In the genomic region with DNA sequence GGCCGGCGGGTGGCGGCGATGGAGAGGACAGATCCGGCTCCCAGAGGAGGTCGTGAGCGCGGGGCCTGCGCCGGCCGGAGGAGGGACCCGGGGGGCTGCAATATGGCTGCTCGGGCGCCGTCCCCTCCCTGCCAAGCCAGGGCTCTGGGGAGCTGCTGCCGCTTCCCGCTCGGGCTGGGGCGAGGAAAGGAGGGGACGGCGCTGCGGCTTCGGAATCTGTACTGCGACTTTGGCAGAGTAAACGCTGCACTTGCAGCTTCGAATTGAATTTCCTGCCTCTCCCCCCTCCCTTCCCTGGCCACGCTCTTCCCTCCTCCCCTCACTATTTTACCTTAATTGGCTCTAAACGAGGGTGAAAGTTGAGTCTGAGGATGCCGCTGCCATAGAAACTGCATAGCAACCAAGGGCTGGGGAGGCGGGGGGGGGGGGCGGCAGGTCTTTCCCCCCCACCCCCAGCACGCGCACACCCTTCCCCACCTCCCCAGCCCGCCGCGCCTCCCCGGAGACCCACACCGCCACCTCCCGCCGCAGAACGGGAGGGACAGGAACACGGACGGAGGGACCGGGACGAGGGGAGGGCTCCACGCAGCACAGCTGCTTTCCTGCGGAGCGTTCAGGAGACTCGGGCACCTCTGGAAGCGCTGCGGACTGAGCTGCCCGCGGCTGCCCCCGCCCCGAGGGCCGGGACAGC, we compare ENCODE assay signal across 8 cellular contexts.
DNase-seq lines count a peak whose midpoint lies in the region; ATAC-seq, FAIRE-seq and TF ChIP-seq lines count a peak whose summit lies in the region.

No MANE protein-coding gene starts in this region.

- H3K9me3 ChIP-seq in duodenal mucosa (ENCODE audit: control insufficient read depth in 1 of 2, low read length in 2 of 2): no peaks in the 10 kb centered on the region
- H3K9me3 ChIP-seq in mesenchymal stem cell (ENCODE audit: control insufficient read depth, low read length): peaks cover 4% of the 10 kb centered on the region

- peaks cover 16 to 22% of the 10 kb centered on the region in 2 donors for H3K27me3 ChIP-seq in duodenal mucosa (ENCODE audit: control insufficient read depth in 1 of 2, insufficient read depth in 2 of 2, low read length in 2 of 2)
- peaks cover 44 to 68% of the 10 kb centered on the region in 2 experiments for H3K27me3 ChIP-seq in mesenchymal stem cell (ENCODE audit: control insufficient read depth in 1 of 2, insufficient read depth in 1 of 2, low read length in 2 of 2)

- no peaks in the 10 kb centered on the region for H3K79me1 ChIP-seq in mesenchymal stem cell (replicated peaks; ENCODE audit: low read length, poor library complexity, severe bottlenecking)

- WGBS in mesenchymal stem cell: under 1% methylated on average over 33 of the region's 56 CpGs

- H3K23ac ChIP-seq in mesenchymal stem cell (ENCODE audit: low read length in 2 of 2): no peak overlapping the region

- peak overlapping the region; percentile 36 for H2AFZ ChIP-seq in mesenchymal stem cell (ENCODE audit: low read depth, low read length)

- no peak overlapping the region for H2BK120ac ChIP-seq in mesenchymal stem cell (ENCODE audit: low read depth, low read length)

- DNase-seq in GM12892 (ENCODE audit: insufficient read length) (peak; percentile 53), mesenchymal stem cell (peak; percentile 18), middle frontal gyrus (ENCODE audit: extremely low spot score, low spot score) (no peak), RPMI8226 (no peak)
- peak; percentile 13 for DNase-seq in activated CD4-positive, alpha-beta T cell treated with anti-CD3 and anti-CD28 coated beads for 1 hour
- peak; percentile 26 for DNase-seq in stimulated activated naive CD8-positive, alpha-beta T cell treated with anti-CD3 and anti-CD28 coated beads, Interleukin-15, Interleukin-2, amounts not matched to agents 100 U/mL and 50 U/mL, for 24 hours

- no peak overlapping the region for H4K91ac ChIP-seq in mesenchymal stem cell (ENCODE audit: low read length)

- no peak overlapping the region for H2BK12ac ChIP-seq in mesenchymal stem cell (ENCODE audit: low read length in 2 of 2)

- H2AK5ac ChIP-seq in mesenchymal stem cell (ENCODE audit: low read length, severe bottlenecking): no peak overlapping the region

- H2BK5ac ChIP-seq in mesenchymal stem cell (ENCODE audit: low read depth, low read length, poor library complexity, severe bottlenecking): no peak overlapping the region

- no peak overlapping the region for H3K14ac ChIP-seq in mesenchymal stem cell (ENCODE audit: low read length in 2 of 2)

- peak overlapping the region in 1 of 2 experiments; percentile 13 for H3K18ac ChIP-seq in mesenchymal stem cell (ENCODE audit: low read depth in 1 of 2, low read length in 2 of 2)

- peak overlapping the region; percentile 51 to 66 for H3K4me3 ChIP-seq in duodenal mucosa (ENCODE audit: low read depth in 1 of 2, low read length in 2 of 2)
- peak overlapping the region; percentile 48 to 68 for H3K4me3 ChIP-seq in mesenchymal stem cell (ENCODE audit: insufficient read depth in 1 of 2, low read depth in 1 of 2, low read length in 2 of 2)

- H3K36me3 ChIP-seq in duodenal mucosa (ENCODE audit: control insufficient read depth in 1 of 2, insufficient read depth in 2 of 2, low read length in 2 of 2): no peaks in the 10 kb centered on the region
- no peaks in the 10 kb centered on the region for H3K36me3 ChIP-seq in mesenchymal stem cell (ENCODE audit: control insufficient read depth in 1 of 2, insufficient read depth in 2 of 2, low read depth in 1 of 2, low read length in 2 of 2)

- H3K4me1 ChIP-seq in duodenal mucosa (ENCODE audit: control insufficient read depth in 1 of 2, insufficient read depth in 2 of 2, low read length in 2 of 2) (peaks cover 0 to 4% of the 10 kb centered on the region in 2 donors), mesenchymal stem cell (ENCODE audit: control insufficient read depth, insufficient read depth, low read depth, low read length) (peaks cover 11% of the 10 kb centered on the region)

- FAIRE-seq in GM12892 (lab: Jason Lieb, UNC): no peak

- no peak for TF ChIP-seq POLR2A in GM12892 (IDR thresholded peaks at IDR 0.05; ENCODE audit: low read depth, low read length)

- H3K9ac ChIP-seq in duodenal mucosa (ENCODE audit: low read depth in 1 of 2, low read length in 2 of 2): peak overlapping the region in 1 of 2 donors; percentile 19
- H3K9ac ChIP-seq in mesenchymal stem cell (ENCODE audit: low read length): peak overlapping the region; percentile 15

- H3K4me2 ChIP-seq in mesenchymal stem cell (ENCODE audit: low read length, poor library complexity, severe bottlenecking): peak overlapping the region; percentile 95

- H3K27ac ChIP-seq in duodenal mucosa (ENCODE audit: low read depth, low read length): no peak overlapping the region
- H3K27ac ChIP-seq in mesenchymal stem cell (ENCODE audit: low read length, poor library complexity, severe bottlenecking): no peak overlapping the region

- no peak overlapping the region for H3K4ac ChIP-seq in mesenchymal stem cell (ENCODE audit: low read depth in 1 of 2, low read length in 2 of 2)

- H2BK15ac ChIP-seq in mesenchymal stem cell (ENCODE audit: low read depth, poor library complexity, severe bottlenecking): no peak overlapping the region

- ATAC-seq in HG03066 (IDR thresholded peaks at IDR 0.05; ENCODE audit: low read depth, unreplicated experiment): peak; percentile 55
- ATAC-seq in stimulated activated naive CD8-positive, alpha-beta T cell treated with anti-CD3 and anti-CD28 coated beads, Interleukin-15, Interleukin-2, amounts not matched to agents 100 U/mL and 50 U/mL, for 24 hours: peak; percentile 62

- no peak overlapping the region for H4K8ac ChIP-seq in mesenchymal stem cell (ENCODE audit: low read length)

Comparison
In these comparisons a context has a peak if more than half of its experiments do, and no peak if none do; other contexts are left out.
1. DNase-seq: peak in GM12892 (single experiment), activated CD4-positive, alpha-beta T cell treated with anti-CD3 and anti-CD28 coated beads for 1 hour (single experiment), mesenchymal stem cell (single experiment) and stimulated activated naive CD8-positive, alpha-beta T cell treated with anti-CD3 and anti-CD28 coated beads, Interleukin-15, Interleukin-2, amounts not matched to agents 100 U/mL and 50 U/mL, for 24 hours (single experiment); none in middle frontal gyrus (single experiment) and RPMI8226 (single experiment).